8 cellular contexts compared by ENCODE assay signal in genomic region chr3:187016639-187017345, GRCh38.
DNase-seq lines count a peak whose midpoint lies in the region; ATAC-seq and TF ChIP-seq lines count a peak whose summit lies in the region.

No MANE protein-coding gene starts in this region.

- H3K9me3 Mint-ChIP-seq in activated T-cell treated with anti-CD3 and anti-CD28 coated beads, Interleukin-2, amount 50 U/mL, for 72 hours = no peaks in the 10 kb centered on the region
- H3K9me3 Mint-ChIP-seq in activated T-cell treated with anti-CD3 and anti-CD28 coated beads, Interleukin-2, amount 50 U/mL, for 4 hours = no peaks in the 10 kb centered on the region
- no peaks in the 10 kb centered on the region for H3K9me3 Mint-ChIP-seq in stimulated activated naive CD8-positive, alpha-beta T cell treated with anti-CD3 and anti-CD28 coated beads, Interleukin-15, Interleukin-2, amounts not matched to agents 100 ng/mL and 50 ng/mL, for 24 hours

- H4K20me1 ChIP-seq in Karpas-422 (ENCODE audit: insufficient read depth, low read depth, low read length) (no peaks in the 10 kb centered on the region), fibroblast of lung (ENCODE audit: control insufficient read depth, extremely low read depth, insufficient read depth, low read length) (no peaks in the 10 kb centered on the region)

- H3K79me2 ChIP-seq in Karpas-422 (ENCODE audit: low read length) (peaks cover 65% of the 10 kb centered on the region), fibroblast of lung (ENCODE audit: control insufficient read depth, insufficient read depth, low read length) (no peaks in the 10 kb centered on the region)

- H3K4me1 ChIP-seq in Karpas-422 (ENCODE audit: low read length) (peaks cover 97% of the 10 kb centered on the region), fibroblast of lung (ENCODE audit: control insufficient read depth, extremely low read depth, insufficient read depth, low read length) (no peaks in the 10 kb centered on the region)

- no peak for TF ChIP-seq CTCF in fibroblast of lung (conservative IDR thresholded peaks at IDR 0.05 in 1 of 2, IDR thresholded peaks at IDR 0.05 in 1 of 2; ENCODE audit: low read depth in 1 of 2, low read length in 2 of 2)

- H3K4me3 ChIP-seq in Karpas-422 (ENCODE audit: low read length) (peak overlapping the region; percentile 49), fibroblast of lung (replicated peaks in 1 of 4; ENCODE audit: control extremely low read depth in 1 of 4, insufficient read depth in 1 of 4, low read depth in 3 of 4, low read length in 4 of 4) (no peak overlapping the region)

- H3K27me3 ChIP-seq in Karpas-422 (ENCODE audit: low read length) (no peaks in the 10 kb centered on the region), fibroblast of lung (ENCODE audit: control insufficient read depth, insufficient read depth, low read length) (no peaks in the 10 kb centered on the region)

- DNase-seq in activated T-cell treated with anti-CD3 and anti-CD28 coated beads, Interleukin-2, amount 50 U/mL, for 72 hours = no peak
- no peak for DNase-seq in activated T-cell treated with anti-CD3 and anti-CD28 coated beads, Interleukin-2, amount 50 U/mL, for 4 hours
- DNase-seq in Karpas-422 (peak; percentile 98), fibroblast of lung (ENCODE audit: low read depth in 2 of 2) (peak; percentile 9 to 15), 8988T (no peak), DMS53 (lab: John Stamatoyannopoulos, UW) (no peak), cerebellum (ENCODE audit: low spot score) (no peak)

- no peak overlapping the region for H3K4me3 Mint-ChIP-seq in activated T-cell treated with anti-CD3 and anti-CD28 coated beads, Interleukin-2, amount 50 U/mL, for 72 hours
- no peak overlapping the region for H3K4me3 Mint-ChIP-seq in activated T-cell treated with anti-CD3 and anti-CD28 coated beads, Interleukin-2, amount 50 U/mL, for 4 hours
- H3K4me3 Mint-ChIP-seq in stimulated activated naive CD8-positive, alpha-beta T cell treated with anti-CD3 and anti-CD28 coated beads, Interleukin-15, Interleukin-2, amounts not matched to agents 100 ng/mL and 50 ng/mL, for 24 hours = peak overlapping the region; percentile 26

- H3K27me3 Mint-ChIP-seq in activated T-cell treated with anti-CD3 and anti-CD28 coated beads, Interleukin-2, amount 50 U/mL, for 72 hours (ENCODE audit: low read depth) = no peaks in the 10 kb centered on the region
- H3K27me3 Mint-ChIP-seq in activated T-cell treated with anti-CD3 and anti-CD28 coated beads, Interleukin-2, amount 50 U/mL, for 4 hours (ENCODE audit: low read depth) = no peaks in the 10 kb centered on the region
- no peaks in the 10 kb centered on the region for H3K27me3 Mint-ChIP-seq in stimulated activated naive CD8-positive, alpha-beta T cell treated with anti-CD3 and anti-CD28 coated beads, Interleukin-15, Interleukin-2, amounts not matched to agents 100 ng/mL and 50 ng/mL, for 24 hours

- H3K9ac ChIP-seq in Karpas-422 (ENCODE audit: low read length) (peak overlapping the region; percentile 73), fibroblast of lung (ENCODE audit: insufficient read depth, low read length) (no peak overlapping the region)

- H3K36me3 ChIP-seq in Karpas-422 (ENCODE audit: insufficient read depth, low read length) (peaks cover 12% of the 10 kb centered on the region), fibroblast of lung (ENCODE audit: control insufficient read depth, insufficient read depth, low read length) (no peaks in the 10 kb centered on the region)

- ATAC-seq in activated T-cell treated with anti-CD3 and anti-CD28 coated beads, Interleukin-2, amount 50 U/mL, for 72 hours (replicated peaks in 1 of 2) = peak in 1 of 2 donors; percentile 20
- ATAC-seq in activated T-cell treated with anti-CD3 and anti-CD28 coated beads, Interleukin-2, amount 50 U/mL, for 4 hours = no peak

- H3K36me3 Mint-ChIP-seq in activated T-cell treated with anti-CD3 and anti-CD28 coated beads, Interleukin-2, amount 50 U/mL, for 72 hours (ENCODE audit: insufficient read depth in 2 of 2) = peaks cover 3 to 16% of the 10 kb centered on the region in 2 donors
- H3K36me3 Mint-ChIP-seq in activated T-cell treated with anti-CD3 and anti-CD28 coated beads, Interleukin-2, amount 50 U/mL, for 4 hours (ENCODE audit: insufficient read depth) = peaks cover 12% of the 10 kb centered on the region
- peaks cover 38% of the 10 kb centered on the region for H3K36me3 Mint-ChIP-seq in stimulated activated naive CD8-positive, alpha-beta T cell treated with anti-CD3 and anti-CD28 coated beads, Interleukin-15, Interleukin-2, amounts not matched to agents 100 ng/mL and 50 ng/mL, for 24 hours (ENCODE audit: low read depth)

- H3K27ac ChIP-seq in Karpas-422 (ENCODE audit: low read length) (peak overlapping the region; percentile 98), fibroblast of lung (ENCODE audit: insufficient read depth, low read length) (no peak overlapping the region)

- peak overlapping the region; percentile 73 for H3K4me2 ChIP-seq in Karpas-422 (ENCODE audit: low read depth, low read length, poor library complexity, severe bottlenecking)
- H3K4me2 ChIP-seq in fibroblast of lung (ENCODE audit: extremely low read depth, insufficient read depth, low read length) = no peak overlapping the region

- no peak overlapping the region for H2AFZ ChIP-seq in Karpas-422 (ENCODE audit: low read length)
- no peak overlapping the region for H2AFZ ChIP-seq in fibroblast of lung (ENCODE audit: low read length)

- H3K27ac Mint-ChIP-seq in activated T-cell treated with anti-CD3 and anti-CD28 coated beads, Interleukin-2, amount 50 U/mL, for 72 hours = peak overlapping the region; percentile 31
- peak overlapping the region; percentile 53 for H3K27ac Mint-ChIP-seq in stimulated activated naive CD8-positive, alpha-beta T cell treated with anti-CD3 and anti-CD28 coated beads, Interleukin-15, Interleukin-2, amounts not matched to agents 100 ng/mL and 50 ng/mL, for 24 hours

- H3K9me3 ChIP-seq in Karpas-422 (ENCODE audit: low read length) (no peaks in the 10 kb centered on the region), fibroblast of lung (ENCODE audit: control insufficient read depth, insufficient read depth, low read depth, low read length) (no peaks in the 10 kb centered on the region)

- peaks cover 73% of the 10 kb centered on the region for H3K4me1 Mint-ChIP-seq in activated T-cell treated with anti-CD3 and anti-CD28 coated beads, Interleukin-2, amount 50 U/mL, for 72 hours (ENCODE audit: low read depth)
- peaks cover 80% of the 10 kb centered on the region for H3K4me1 Mint-ChIP-seq in activated T-cell treated with anti-CD3 and anti-CD28 coated beads, Interleukin-2, amount 50 U/mL, for 4 hours (ENCODE audit: low read depth)
- H3K4me1 Mint-ChIP-seq in stimulated activated naive CD8-positive, alpha-beta T cell treated with anti-CD3 and anti-CD28 coated beads, Interleukin-15, Interleukin-2, amounts not matched to agents 100 ng/mL and 50 ng/mL, for 24 hours (ENCODE audit: low read depth) = peaks cover 81% of the 10 kb centered on the region

- no peaks in the 10 kb centered on the region for H3K9me2 ChIP-seq in Karpas-422 (replicated peaks; ENCODE audit: insufficient read depth, low read length)

Comparison
In these comparisons a context has a peak if more than half of its experiments do, and no peak if none do; other contexts are left out.
1. DNase-seq: peak in Karpas-422 (single experiment) and fibroblast of lung (2 of 2); none in activated T-cell treated with anti-CD3 and anti-CD28 coated beads, Interleukin-2, amount 50 U/mL, for 72 hours (0 of 2), activated T-cell treated with anti-CD3 and anti-CD28 coated beads, Interleukin-2, amount 50 U/mL, for 4 hours (single experiment), 8988T (single experiment), DMS53 (single experiment) and cerebellum (single experiment).